Comparison of ENCODE assay signal across 8 cellular contexts in genomic region chr3:51994530-51994929, GRCh38. TPM values are rescaled to one million over a fixed set of nuclear protein-coding genes. Genes with fewer than 3 reads are reported as not detected.
DNase-seq lines count a peak whose midpoint lies in the region; ATAC-seq and TF ChIP-seq lines count a peak whose summit lies in the region.

No MANE protein-coding gene starts in this region.

- peaks cover 23% of the 10 kb centered on the region for H3K4me1 Mint-ChIP-seq in CD14-positive monocyte
- peaks cover 24 to 30% of the 10 kb centered on the region in 2 donors for H3K4me1 Mint-ChIP-seq in natural killer cell treated with Interleukin-12 subunit alpha and Interleukin-12 subunit beta and Interleukin-15 and Interleukin-18, amount 100 ng/mL, for 72 hours (ENCODE audit: low read depth in 2 of 2)

- peaks cover 6% of the 10 kb centered on the region; the same call in 1 of the 2 replicates for H3K27me3 ChIP-seq in MM.1S (replicated peaks; ENCODE audit: insufficient read depth, low read length)
- no peaks in the 10 kb centered on the region for H3K27me3 ChIP-seq in duodenal mucosa (ENCODE audit: control insufficient read depth in 1 of 2, insufficient read depth in 2 of 2, low read length in 2 of 2)

- H3K27me3 Mint-ChIP-seq in CD14-positive monocyte (ENCODE audit: low read depth in 3 of 3), result peaks cover 0 to 3% (median 2%) of the 10 kb centered on the region in 3 donors
- H3K27me3 Mint-ChIP-seq in natural killer cell treated with Interleukin-12 subunit alpha and Interleukin-12 subunit beta and Interleukin-15 and Interleukin-18, amount 100 ng/mL, for 72 hours, result peaks cover 0 to 5% of the 10 kb centered on the region in 2 donors

- peak overlapping the region in 6 of 7 donors; percentile 90 to 100 (median 100) for H3K27ac Mint-ChIP-seq in CD14-positive monocyte
- H3K27ac Mint-ChIP-seq in natural killer cell treated with Interleukin-12 subunit alpha and Interleukin-12 subunit beta and Interleukin-15 and Interleukin-18, amount 100 ng/mL, for 72 hours, result peak overlapping the region; percentile 100

- no peaks in the 10 kb centered on the region for H3K9me3 Mint-ChIP-seq in CD14-positive monocyte
- no peaks in the 10 kb centered on the region for H3K9me3 Mint-ChIP-seq in natural killer cell treated with Interleukin-12 subunit alpha and Interleukin-12 subunit beta and Interleukin-15 and Interleukin-18, amount 100 ng/mL, for 72 hours

- peak overlapping the region; percentile 94 for H3K4me3 ChIP-seq in MM.1S (ENCODE audit: low read length)
- peak overlapping the region; percentile 97 to 99 for H3K4me3 ChIP-seq in duodenal mucosa (ENCODE audit: low read depth in 1 of 2, low read length in 2 of 2)

- no peaks in the 10 kb centered on the region for H3K9me2 ChIP-seq in MM.1S (replicated peaks; ENCODE audit: insufficient read depth, low read length)

- intact Hi-C loops in CD14-positive monocyte (cut with micrococcal nuclease), result loop anchor here in 1 of 2 donors (2.0 kb wide), 1 partner anchor 52 kb away; the partner anchor contains the start of gene PARP3
- intact Hi-C loops in posterior vena cava (cut with DNase I), result loop anchor here in 1 of 2 donors (1.0 kb wide), 1 partner anchor 19 kb away; the partner anchor contains the start of gene ABHD14A

- H3K9ac ChIP-seq in MM.1S (ENCODE audit: low read length), result peak overlapping the region; percentile 95
- peak overlapping the region; percentile 100 for H3K9ac ChIP-seq in duodenal mucosa (ENCODE audit: low read depth in 1 of 2, low read length in 2 of 2)

- TF ChIP-seq CTCF in CD14-positive monocyte (IDR thresholded peaks at IDR 0.05), result no peak
- no peak for TF ChIP-seq CTCF in MM.1S (IDR thresholded peaks at IDR 0.05; ENCODE audit: low read length)

- H3K79me2 ChIP-seq in MM.1S (ENCODE audit: low read length), result peaks cover 30% of the 10 kb centered on the region

- no peak overlapping the region for H2AFZ ChIP-seq in MM.1S (ENCODE audit: low read length)

- no peak overlapping the region for H3K4me3 Mint-ChIP-seq in CD14-positive monocyte
- H3K4me3 Mint-ChIP-seq in natural killer cell treated with Interleukin-12 subunit alpha and Interleukin-12 subunit beta and Interleukin-15 and Interleukin-18, amount 100 ng/mL, for 72 hours, result peak overlapping the region; percentile 99

- peaks cover 30% of the 10 kb centered on the region for H3F3A ChIP-seq in MM.1S (ENCODE audit: insufficient read depth, low read length)

- H3K36me3 ChIP-seq in MM.1S (replicated peaks; ENCODE audit: insufficient read depth, low read length), result peaks cover 10% of the 10 kb centered on the region; the same call in 1 of the 2 replicates
- H3K36me3 ChIP-seq in duodenal mucosa (ENCODE audit: control insufficient read depth in 1 of 2, insufficient read depth in 2 of 2, low read length in 2 of 2), result peaks cover 20 to 28% of the 10 kb centered on the region in 2 donors

- peaks cover 23 to 41% of the 10 kb centered on the region in 2 donors for H3K36me3 Mint-ChIP-seq in CD14-positive monocyte
- peaks cover 18% of the 10 kb centered on the region for H3K36me3 Mint-ChIP-seq in natural killer cell treated with Interleukin-12 subunit alpha and Interleukin-12 subunit beta and Interleukin-15 and Interleukin-18, amount 100 ng/mL, for 72 hours

- H3K9me3 ChIP-seq in MM.1S (replicated peaks; ENCODE audit: insufficient read depth, low read length), result no peaks in the 10 kb centered on the region
- no peaks in the 10 kb centered on the region for H3K9me3 ChIP-seq in duodenal mucosa (ENCODE audit: control insufficient read depth in 1 of 2, low read length in 2 of 2)

- peaks cover 8% of the 10 kb centered on the region for H3K4me1 ChIP-seq in MM.1S (ENCODE audit: low read length)
- peaks cover 17 to 19% of the 10 kb centered on the region in 2 donors for H3K4me1 ChIP-seq in duodenal mucosa (ENCODE audit: control insufficient read depth in 1 of 2, insufficient read depth in 2 of 2, low read length in 2 of 2)

- H3K4me2 ChIP-seq in MM.1S (ENCODE audit: low read depth, low read length), result peak overlapping the region; percentile 97

- H4K20me1 ChIP-seq in MM.1S (ENCODE audit: insufficient read depth, low read length), result no peaks in the 10 kb centered on the region

- H3K27ac ChIP-seq in MM.1S (ENCODE audit: low read length) (no peak overlapping the region; the same call in 1 of the 2 replicates), duodenal mucosa (ENCODE audit: low read depth, low read length) (no peak overlapping the region)

- DNase-seq in CD14-positive monocyte (ENCODE audit: low spot score) (no peak), MM.1S (no peak), NCI-H2171 treated with DMSO at 0.1 percent for 48 hours (lab: John Stamatoyannopoulos, UW) (no peak), posterior vena cava (ENCODE audit: low spot score) (no peak), germinal center (ENCODE audit: low spot score) (no peak)
- DNase-seq in natural killer cell treated with Interleukin-12 subunit alpha and Interleukin-12 subunit beta and Interleukin-15 and Interleukin-18, amount 100 ng/mL, for 72 hours (ENCODE audit: low spot score), result no peak

- ATAC-seq in natural killer cell treated with Interleukin-12 subunit alpha and Interleukin-12 subunit beta and Interleukin-15 and Interleukin-18, amount 100 ng/mL, for 72 hours, result no peak
- no peak for ATAC-seq in GM21786 (IDR thresholded peaks at IDR 0.05; ENCODE audit: unreplicated experiment)

RNA-seq across cellular contexts. Expression of gene RPL29, which starts 1.2 kb away (rescaled TPM):
- polyA plus RNA-seq in CD14-positive monocyte, result 100 to 1,000 TPM; 753 to 856 TPM
- total RNA-seq in natural killer cell treated with Interleukin-12 subunit alpha and Interleukin-12 subunit beta and Interleukin-15 and Interleukin-18, amount 100 ng/mL, for 72 hours, result 100 to 1,000 TPM; 598 to 910 TPM
- total RNA-seq in posterior vena cava, result 100 to 1,000 TPM; 657 to 687 TPM

RNA-seq across cellular contexts. Expression of gene ACY1, which starts 11.2 kb away (rescaled TPM):
- polyA plus RNA-seq in CD14-positive monocyte, result 10 to 100 TPM; 14.5 to 18.0 TPM
- 10 to 100 TPM; 22.4 to 42.6 TPM for total RNA-seq in natural killer cell treated with Interleukin-12 subunit alpha and Interleukin-12 subunit beta and Interleukin-15 and Interleukin-18, amount 100 ng/mL, for 72 hours
- total RNA-seq in posterior vena cava, result 10 to 100 TPM; 11.8 to 12.3 TPM

RNA-seq across cellular contexts. Expression of gene ABHD14A, which starts 19.7 kb away (rescaled TPM):
- polyA plus RNA-seq in CD14-positive monocyte, result 10 to 100 TPM; 11.7 to 13.2 TPM
- total RNA-seq in natural killer cell treated with Interleukin-12 subunit alpha and Interleukin-12 subunit beta and Interleukin-15 and Interleukin-18, amount 100 ng/mL, for 72 hours, result 10 to 100 TPM in 1 of 2 donors, 1 to 10 TPM in 1; 8.7 to 13.1 TPM
- total RNA-seq in posterior vena cava, result 10 to 100 TPM in 1 of 2 donors, 1 to 10 TPM in 1; 8.4 to 18.6 TPM

RNA-seq across cellular contexts. Expression of gene ABHD14B, which starts 20.7 kb away (rescaled TPM):
- polyA plus RNA-seq in CD14-positive monocyte, result 10 to 100 TPM; 20.3 to 23.4 TPM
- total RNA-seq in natural killer cell treated with Interleukin-12 subunit alpha and Interleukin-12 subunit beta and Interleukin-15 and Interleukin-18, amount 100 ng/mL, for 72 hours, result 10 to 100 TPM; 28.0 to 33.2 TPM
- total RNA-seq in posterior vena cava, result 10 to 100 TPM; 21.0 to 32.7 TPM

RNA-seq across cellular contexts. Expression of gene PCBP4, which starts 27.3 kb away (rescaled TPM):
- under 1 TPM; 0.09 to 0.22 TPM for polyA plus RNA-seq in CD14-positive monocyte
- total RNA-seq in natural killer cell treated with Interleukin-12 subunit alpha and Interleukin-12 subunit beta and Interleukin-15 and Interleukin-18, amount 100 ng/mL, for 72 hours, result 1 to 10 TPM; 7.9 to 8.4 TPM
- 10 to 100 TPM; 48.9 to 53.2 TPM for total RNA-seq in posterior vena cava
